In genomic region chr10:118754132-118754555, GRCh38 we compare ENCODE assay signal across 8 cellular contexts. TPM values are rescaled to one million over a fixed set of nuclear protein-coding genes. Genes with fewer than 3 reads are reported as not detected.
DNase-seq lines count a peak whose midpoint lies in the region; ATAC-seq lines count a peak whose summit lies in the region.

No MANE protein-coding gene starts in this region.

- H3K4me3 ChIP-seq in duodenal mucosa (ENCODE audit: low read depth in 1 of 2, low read length in 2 of 2): peak overlapping the region; percentile 87 to 89

- H3K9ac ChIP-seq in duodenal mucosa (ENCODE audit: low read depth in 1 of 2, low read length in 2 of 2): peak overlapping the region; percentile 89 to 90

- H3K9me3 Mint-ChIP-seq in stimulated activated effector memory CD8-positive, alpha-beta T cell treated with anti-CD3 and anti-CD28 coated beads, Interleukin-12 subunit alpha, Interleukin-12 subunit beta, amount 100 ng/mL, for 72 hours: no peaks in the 10 kb centered on the region

- peak overlapping the region; percentile 94 for H3K27ac Mint-ChIP-seq in stimulated activated effector memory CD8-positive, alpha-beta T cell treated with anti-CD3 and anti-CD28 coated beads, Interleukin-12 subunit alpha, Interleukin-12 subunit beta, amount 100 ng/mL, for 72 hours

- no peaks in the 10 kb centered on the region for H3K27me3 ChIP-seq in duodenal mucosa (ENCODE audit: control insufficient read depth in 1 of 2, insufficient read depth in 2 of 2, low read length in 2 of 2)

- H3K4me3 Mint-ChIP-seq in stimulated activated effector memory CD8-positive, alpha-beta T cell treated with anti-CD3 and anti-CD28 coated beads, Interleukin-12 subunit alpha, Interleukin-12 subunit beta, amount 100 ng/mL, for 72 hours: peak overlapping the region; percentile 83

- H3K36me3 ChIP-seq in KOPT-K1 (ENCODE audit: insufficient read depth, low read length): no peaks in the 10 kb centered on the region
- H3K36me3 ChIP-seq in duodenal mucosa (ENCODE audit: control insufficient read depth in 1 of 2, insufficient read depth in 2 of 2, low read length in 2 of 2): no peaks in the 10 kb centered on the region

- peaks cover 17 to 24% of the 10 kb centered on the region in 2 donors for H3K4me1 ChIP-seq in duodenal mucosa (ENCODE audit: control insufficient read depth in 1 of 2, insufficient read depth in 2 of 2, low read length in 2 of 2)

- peaks cover 16% of the 10 kb centered on the region for H3K36me3 Mint-ChIP-seq in stimulated activated effector memory CD8-positive, alpha-beta T cell treated with anti-CD3 and anti-CD28 coated beads, Interleukin-12 subunit alpha, Interleukin-12 subunit beta, amount 100 ng/mL, for 72 hours

- H3K9me3 ChIP-seq in KOPT-K1 (ENCODE audit: insufficient read depth, low read length, poor library complexity, severe bottlenecking) (no peaks in the 10 kb centered on the region), duodenal mucosa (ENCODE audit: control insufficient read depth in 1 of 2, low read length in 2 of 2) (no peaks in the 10 kb centered on the region)

- peak; percentile 22 for ATAC-seq in GM21717 (IDR thresholded peaks at IDR 0.05; ENCODE audit: unreplicated experiment)
- ATAC-seq in stimulated activated effector memory CD8-positive, alpha-beta T cell treated with anti-CD3 and anti-CD28 coated beads, Interleukin-12 subunit alpha, Interleukin-12 subunit beta, amount 100 ng/mL, for 72 hours: peak; percentile 25

- H3K4me1 Mint-ChIP-seq in stimulated activated effector memory CD8-positive, alpha-beta T cell treated with anti-CD3 and anti-CD28 coated beads, Interleukin-12 subunit alpha, Interleukin-12 subunit beta, amount 100 ng/mL, for 72 hours: peaks cover 31% of the 10 kb centered on the region

- DNase-seq in EH (ENCODE audit: low read depth) (peak; percentile 40), lung microvascular endothelial cell (ENCODE audit: low read depth in 2 of 2) (peak; percentile 28 to 33), NCI-H2171 treated with DMSO at 0.1 percent for 48 hours (lab: John Stamatoyannopoulos, UW) (no peak)
- peak; percentile 42 for DNase-seq in activated CD4-positive, alpha-beta T cell treated with anti-CD3 and anti-CD28 coated beads for 48 hours
- peak; percentile 25 to 75 for DNase-seq in stimulated activated effector memory CD8-positive, alpha-beta T cell treated with anti-CD3 and anti-CD28 coated beads, Interleukin-12 subunit alpha, Interleukin-12 subunit beta, amount 100 ng/mL, for 72 hours (ENCODE audit: low spot score in 2 of 2)

- H3K27ac ChIP-seq in KOPT-K1 (ENCODE audit: low read depth, low read length, poor library complexity, severe bottlenecking) (peak overlapping the region; percentile 79), duodenal mucosa (ENCODE audit: low read depth, low read length) (peak overlapping the region; percentile 84)

RNA-seq across cellular contexts. Expression of gene CACUL1, which starts 0.6 kb away (rescaled TPM):
- 17.9 and 21.4 TPM in 2 replicates for total RNA-seq in lung microvascular endothelial cell
